In genomic region chr3:142652826-142653292, GRCh38 we compare ENCODE assay signal across 31 cellular contexts.
"Had no signal": no experiment of that assay in that cellular context is flagged by ENCODE, and none has a peak within 500 bp of the region (broad histone marks: within the 10 kb centered on the region; RNA-seq: fewer than 3 reads in every experiment).

No MANE protein-coding gene starts in this region.

- H3K27ac ChIP-seq: dorsolateral prefrontal cortex, epithelial cell of prostate, foreskin keratinocyte, heart right ventricle, neutrophil, prostate gland, right atrium auricular region, suprapubic skin, transverse colon, upper lobe of right lung, uterus had no signal

- H3K9me3 Mint-ChIP-seq: endodermal cell; immature natural killer cell; memory B cell; natural killer cell; stimulated activated naive CD8-positive, alpha-beta T cell treated with anti-CD3 and anti-CD28 coated beads, Interleukin-15, amount 100 ng/mL, for 72 hours had no signal

- H3K4me1 Mint-ChIP-seq: immature natural killer cell; natural killer cell; stimulated activated naive CD8-positive, alpha-beta T cell treated with anti-CD3 and anti-CD28 coated beads, Interleukin-15, amount 100 ng/mL, for 72 hours had no signal

- H3K4me3 Mint-ChIP-seq: endodermal cell; immature natural killer cell; memory B cell; natural killer cell; stimulated activated naive CD8-positive, alpha-beta T cell treated with anti-CD3 and anti-CD28 coated beads, Interleukin-15, amount 100 ng/mL, for 72 hours had no signal

- ATAC-seq: esophagus mucosa; foreskin keratinocyte; heart right ventricle; natural killer cell; sciatic nerve; stimulated activated naive CD8-positive, alpha-beta T cell treated with anti-CD3 and anti-CD28 coated beads, Interleukin-15, amount 100 ng/mL, for 72 hours; upper lobe of right lung had no signal

- H3K36me3 ChIP-seq: heart right ventricle, neutrophil, prostate gland, right atrium auricular region, suprapubic skin, transverse colon, upper lobe of right lung, uterus had no signal

- H3K27me3 Mint-ChIP-seq: stimulated activated naive CD8-positive, alpha-beta T cell treated with anti-CD3 and anti-CD28 coated beads, Interleukin-15, amount 100 ng/mL, for 72 hours had no signal

- H3K27ac Mint-ChIP-seq: endodermal cell; immature natural killer cell; memory B cell; natural killer cell; stimulated activated naive CD8-positive, alpha-beta T cell treated with anti-CD3 and anti-CD28 coated beads, Interleukin-15, amount 100 ng/mL, for 72 hours had no signal

- DNase-seq: cortex of kidney; dorsolateral prefrontal cortex; effector CD4-positive, alpha-beta T cell; endodermal cell; foreskin keratinocyte; glutamatergic neuron; heart right ventricle; hippocampal formation; immature natural killer cell; islet precursor cell; kidney glomerular epithelial cell; natural killer cell; stimulated activated CD4-positive, alpha-beta T cell treated with anti-CD3 and anti-CD28 coated beads, Interleukin-12 subunit alpha, Interleukin-12 subunit beta, amount 100 ng/mL, for 4 hours; stimulated activated CD4-positive, alpha-beta T cell treated with anti-CD3 and anti-CD28 coated beads, Interleukin-1b, Interleukin-23, amount 100 ng/mL, for 48 hours; stimulated activated CD4-positive, alpha-beta T cell treated with anti-CD3 and anti-CD28 coated beads, Interleukin-4, amount 100 ng/mL, for 1 hour; stimulated activated CD8-positive, alpha-beta memory T cell treated with anti-CD3 and anti-CD28 coated beads, Interleukin-4, amount 100 ng/mL, for 48 hours; stimulated activated naive CD4-positive, alpha-beta T cell; stimulated activated naive CD8-positive, alpha-beta T cell treated with anti-CD3 and anti-CD28 coated beads, Interleukin-15, amount 100 ng/mL, for 72 hours; transverse colon; upper lobe of right lung; uterus had no signal

- H3K4me1 ChIP-seq: prostate gland, right atrium auricular region, suprapubic skin, upper lobe of right lung, uterus had no signal

- H3K9me3 ChIP-seq: heart right ventricle, neutrophil, prostate gland, right atrium auricular region, suprapubic skin, transverse colon, upper lobe of right lung, uterus had no signal

- H3K36me3 Mint-ChIP-seq: immature natural killer cell, memory B cell, natural killer cell had no signal

- H3K27me3 ChIP-seq: dorsolateral prefrontal cortex, foreskin keratinocyte, heart right ventricle, neutrophil, right atrium auricular region, suprapubic skin, transverse colon, upper lobe of right lung, uterus had no signal

- H3K4me3 ChIP-seq: dorsolateral prefrontal cortex, heart right ventricle, lung, prostate gland, right atrium auricular region, smooth muscle cell, suprapubic skin, transverse colon, upper lobe of right lung, uterus had no signal

- H3K4me2 ChIP-seq: smooth muscle cell had no signal
